Comparison of ENCODE assay signal across 7 cellular contexts in genomic region chr1:27152004-27152828, GRCh38. TPM values are rescaled to one million over a fixed set of nuclear protein-coding genes. Genes with fewer than 3 reads are reported as not detected.
DNase-seq lines count a peak whose midpoint lies in the region; FAIRE-seq and TF ChIP-seq lines count a peak whose summit lies in the region.

No MANE protein-coding gene starts in this region.

- TF ChIP-seq POLR2A in suprapubic skin (IDR thresholded peaks at IDR 0.05): no peak

- peaks cover 65% of the 10 kb centered on the region for H3K4me1 Mint-ChIP-seq in activated naive CD8-positive, alpha-beta T cell treated with anti-CD3 and anti-CD28 coated beads for 36 hours

- H3K27me3 Mint-ChIP-seq in activated naive CD8-positive, alpha-beta T cell treated with anti-CD3 and anti-CD28 coated beads for 36 hours: no peaks in the 10 kb centered on the region

- H3K27ac ChIP-seq in HL-60 (replicated peaks) (no peak overlapping the region), keratinocyte (ENCODE audit: control insufficient read depth, insufficient read depth, low read length) (peak overlapping the region; percentile 96), suprapubic skin (peak overlapping the region; percentile 94)

- DNase-seq in HL-60 (ENCODE audit: low read depth in 1 of 2, low spot score in 1 of 2): no peak
- DNase-seq in activated naive CD8-positive, alpha-beta T cell treated with anti-CD3 and anti-CD28 coated beads for 36 hours: no peak
- no peak for DNase-seq in keratinocyte (ENCODE audit: low read depth, low spot score)
- DNase-seq in suprapubic skin (ENCODE audit: low spot score in 2 of 2): no peak
- no peak for DNase-seq in GM19240 (ENCODE audit: insufficient read length, low spot score)
- no peak for DNase-seq in SK-N-DZ (ENCODE audit: low spot score)
- DNase-seq in AG08396 (ENCODE audit: low spot score): no peak

- TF ChIP-seq CTCF in HL-60 (IDR thresholded peaks at IDR 0.05; ENCODE audit: insufficient read depth, low read length) (no peak), keratinocyte (optimal IDR thresholded peaks at IDR 0.05 in 1 of 3, IDR thresholded peaks at IDR 0.05 in 1 of 3, conservative IDR thresholded peaks at IDR 0.05 in 1 of 3; ENCODE audit: extremely low read depth in 1 of 3, insufficient read depth in 2 of 3, low read length in 3 of 3) (no peak), suprapubic skin (IDR thresholded peaks at IDR 0.05) (no peak)

- no peaks in the 10 kb centered on the region for H3K9me3 Mint-ChIP-seq in activated naive CD8-positive, alpha-beta T cell treated with anti-CD3 and anti-CD28 coated beads for 36 hours

- H4K20me1 ChIP-seq in keratinocyte (ENCODE audit: control insufficient read depth, extremely low read depth, insufficient read depth, low read length): peaks cover 12% of the 10 kb centered on the region

- peaks cover 9% of the 10 kb centered on the region for H3K36me3 Mint-ChIP-seq in activated naive CD8-positive, alpha-beta T cell treated with anti-CD3 and anti-CD28 coated beads for 36 hours

- peak overlapping the region; percentile 91 for H3K9ac ChIP-seq in keratinocyte (ENCODE audit: control insufficient read depth, extremely low read depth, insufficient read depth, low read length)

- no peak for TF ChIP-seq EP300 in suprapubic skin (IDR thresholded peaks at IDR 0.05)

- no peaks in the 10 kb centered on the region for H3K27me3 ChIP-seq in HL-60 (ENCODE audit: insufficient read depth, poor library complexity, severe bottlenecking)
- no peaks in the 10 kb centered on the region for H3K27me3 ChIP-seq in keratinocyte (ENCODE audit: control insufficient read depth, extremely low read depth, insufficient read depth, low read length)
- H3K27me3 ChIP-seq in suprapubic skin: no peaks in the 10 kb centered on the region

- 39% methylated on average over 6 of the region's 7 CpGs for WGBS in suprapubic skin

- H3K36me3 ChIP-seq in keratinocyte (ENCODE audit: control insufficient read depth in 2 of 2, extremely low read depth in 1 of 2, insufficient read depth in 2 of 2, low read length in 2 of 2) (peaks cover 8 to 21% of the 10 kb centered on the region in 2 experiments), suprapubic skin (no peaks in the 10 kb centered on the region)

- peak; percentile 62 for FAIRE-seq in keratinocyte (lab: Jason Lieb, UNC)

- dilution Hi-C loops in keratinocyte (cut with MboI; ENCODE audit: extremely low pct_ligation_motif_present, low sequenced_read_pairs): no loop called here

- peaks cover 73% of the 10 kb centered on the region for H3K79me2 ChIP-seq in keratinocyte (ENCODE audit: control insufficient read depth, insufficient read depth, low read length)

- peak overlapping the region; percentile 85 for H3K27ac Mint-ChIP-seq in activated naive CD8-positive, alpha-beta T cell treated with anti-CD3 and anti-CD28 coated beads for 36 hours

- H3K9me1 ChIP-seq in keratinocyte (ENCODE audit: control insufficient read depth, extremely low read depth, insufficient read depth, low read length): peaks cover 11% of the 10 kb centered on the region

- no peak overlapping the region for H2AFZ ChIP-seq in keratinocyte (ENCODE audit: control insufficient read depth, low read length)

- H3K9me3 ChIP-seq in keratinocyte (ENCODE audit: control insufficient read depth, low read depth, low read length) (no peaks in the 10 kb centered on the region), suprapubic skin (no peaks in the 10 kb centered on the region)

- peak overlapping the region; percentile 94 for H3K4me3 Mint-ChIP-seq in activated naive CD8-positive, alpha-beta T cell treated with anti-CD3 and anti-CD28 coated beads for 36 hours

- H3K4me1 ChIP-seq in keratinocyte (ENCODE audit: control insufficient read depth, extremely low read depth, insufficient read depth, low read length) (peaks cover 35% of the 10 kb centered on the region), suprapubic skin (peaks cover 67% of the 10 kb centered on the region)

- peak overlapping the region; percentile 99 for H3K4me2 ChIP-seq in keratinocyte (ENCODE audit: control insufficient read depth, extremely low read depth, insufficient read depth, low read depth, low read length)

- H3K4me3 ChIP-seq in HL-60 (replicated peaks; ENCODE audit: insufficient read depth, low read length) (peak overlapping the region; percentile 49), keratinocyte (ENCODE audit: control insufficient read depth in 2 of 3, extremely low read depth in 1 of 3, insufficient read depth in 2 of 3, low read depth in 1 of 3, low read length in 3 of 3) (peak overlapping the region; percentile 63 to 94 (median 65)), suprapubic skin (peak overlapping the region; percentile 86)

RNA-seq across cellular contexts. Expression of gene SLC9A1, which starts 2.7 kb away (rescaled TPM):
- 10 to 100 TPM; 19.8 to 22.4 TPM for total RNA-seq in activated naive CD8-positive, alpha-beta T cell treated with anti-CD3 and anti-CD28 coated beads for 36 hours
- polyA plus RNA-seq in keratinocyte: 7.6 to 22.6 TPM (median 12.4 TPM) in 3 replicates
- polyA plus RNA-seq in keratinocyte (2011; ENCODE audit: low read depth): 16.5 TPM
- polyA plus RNA-seq in keratinocyte (2011; cell fraction: cytosol; rRNA removed): 19.8 and 20.1 TPM in 2 replicates
- polyA plus RNA-seq in keratinocyte (2011; cell fraction: nucleus; rRNA removed): 89.9 and 97.3 TPM in 2 replicates
- polyA plus RNA-seq in keratinocyte (2012; ENCODE audit: low replicate concordance): 36.1 and 49.6 TPM in 2 replicates
- 16.1 to 161 TPM (median 35.4 TPM) in 3 replicates for polyA minus RNA-seq in keratinocyte
- polyA minus RNA-seq in keratinocyte (2011; cell fraction: cytosol; rRNA and poly(A)+ RNA removed): 21.7 TPM
- 38.9 and 63.7 TPM in 2 replicates for polyA minus RNA-seq in keratinocyte (2011; cell fraction: nucleus; rRNA and poly(A)+ RNA removed)
- 10 to 100 TPM; 18.1 to 28.1 (median 25.2) TPM for total RNA-seq in suprapubic skin
- polyA plus RNA-seq in SK-N-DZ (2014; cell fraction: cytosol; rRNA removed): 3.7 and 5.6 TPM in 2 replicates
- polyA plus RNA-seq in SK-N-DZ (2014; cell fraction: nucleus; rRNA removed): 2.2 and 5.6 TPM in 2 replicates
